1 cellular context compared by ENCODE assay signal in the genomic region with DNA sequence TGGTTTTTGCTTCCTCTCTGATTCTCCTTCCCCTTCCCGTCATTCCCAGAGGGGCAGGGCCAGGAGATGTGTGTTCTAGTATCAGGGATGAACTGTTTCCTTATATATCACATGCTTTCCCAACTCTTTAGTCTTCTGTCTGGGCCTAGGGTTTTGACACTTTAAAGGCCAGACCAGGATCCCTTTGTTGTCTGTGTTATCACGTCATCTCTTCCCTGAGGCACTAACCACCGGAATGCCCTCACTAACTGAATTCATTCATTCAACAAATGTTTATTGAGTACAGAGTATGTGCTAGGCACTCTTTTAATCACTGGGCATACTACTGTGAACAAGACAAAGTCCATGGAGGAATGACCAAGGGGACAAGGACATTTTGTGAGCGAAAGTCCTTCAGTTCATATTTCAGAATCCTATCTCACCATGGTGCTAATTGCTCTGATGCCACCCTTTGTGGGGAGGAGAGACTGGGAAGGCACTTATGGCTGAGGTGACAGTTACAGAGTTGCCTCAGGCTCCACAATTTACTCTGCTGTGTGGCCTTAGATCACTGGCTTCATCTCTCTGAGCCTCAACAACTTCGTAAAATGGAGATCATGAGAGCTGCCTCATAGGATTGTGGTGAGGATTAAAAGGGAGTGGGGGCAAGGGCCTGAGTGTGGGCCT.
TF ChIP-seq lines count a peak whose summit lies in the region.

No MANE protein-coding gene starts in this region.

TF ChIP-seq in HepG2, 621 proteins besides CTCF, POLR2A, EP300 and RAD21 (continued from another document):
- TF ChIP-seq, protein P1, sequence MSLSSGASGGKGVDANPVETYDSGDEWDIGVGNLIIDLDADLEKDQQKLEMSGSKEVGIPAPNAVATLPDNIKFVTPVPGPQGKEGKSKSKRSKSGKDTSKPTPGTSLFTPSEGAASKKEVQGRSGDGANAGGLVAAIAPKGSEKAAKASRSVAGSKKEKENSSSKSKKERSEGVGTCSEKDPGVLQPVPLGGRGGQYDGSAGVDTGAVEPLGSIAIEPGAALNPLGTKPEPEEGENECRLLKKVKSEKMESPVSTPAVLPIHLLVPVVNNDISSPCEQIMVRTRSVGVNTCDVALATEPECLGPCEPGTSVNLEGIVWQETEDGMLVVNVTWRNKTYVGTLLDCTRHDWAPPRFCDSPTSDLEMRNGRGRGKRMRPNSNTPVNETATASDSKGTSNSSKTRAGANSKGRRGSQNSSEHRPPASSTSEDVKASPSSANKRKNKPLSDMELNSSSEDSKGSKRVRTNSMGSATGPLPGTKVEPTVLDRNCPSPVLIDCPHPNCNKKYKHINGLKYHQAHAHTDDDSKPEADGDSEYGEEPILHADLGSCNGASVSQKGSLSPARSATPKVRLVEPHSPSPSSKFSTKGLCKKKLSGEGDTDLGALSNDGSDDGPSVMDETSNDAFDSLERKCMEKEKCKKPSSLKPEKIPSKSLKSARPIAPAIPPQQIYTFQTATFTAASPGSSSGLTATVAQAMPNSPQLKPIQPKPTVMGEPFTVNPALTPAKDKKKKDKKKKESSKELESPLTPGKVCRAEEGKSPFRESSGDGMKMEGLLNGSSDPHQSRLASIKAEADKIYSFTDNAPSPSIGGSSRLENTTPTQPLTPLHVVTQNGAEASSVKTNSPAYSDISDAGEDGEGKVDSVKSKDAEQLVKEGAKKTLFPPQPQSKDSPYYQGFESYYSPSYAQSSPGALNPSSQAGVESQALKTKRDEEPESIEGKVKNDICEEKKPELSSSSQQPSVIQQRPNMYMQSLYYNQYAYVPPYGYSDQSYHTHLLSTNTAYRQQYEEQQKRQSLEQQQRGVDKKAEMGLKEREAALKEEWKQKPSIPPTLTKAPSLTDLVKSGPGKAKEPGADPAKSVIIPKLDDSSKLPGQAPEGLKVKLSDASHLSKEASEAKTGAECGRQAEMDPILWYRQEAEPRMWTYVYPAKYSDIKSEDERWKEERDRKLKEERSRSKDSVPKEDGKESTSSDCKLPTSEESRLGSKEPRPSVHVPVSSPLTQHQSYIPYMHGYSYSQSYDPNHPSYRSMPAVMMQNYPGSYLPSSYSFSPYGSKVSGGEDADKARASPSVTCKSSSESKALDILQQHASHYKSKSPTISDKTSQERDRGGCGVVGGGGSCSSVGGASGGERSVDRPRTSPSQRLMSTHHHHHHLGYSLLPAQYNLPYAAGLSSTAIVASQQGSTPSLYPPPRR (CRISPR knock-in tag; IDR thresholded peaks at IDR 0.05; ENCODE audit: borderline replicate concordance), result peak; percentile 26; the same call in 1 of the 2 replicates
- no peak for TF ChIP-seq CC2D1A (CRISPR knock-in tag; IDR thresholded peaks at IDR 0.05)
- TF ChIP-seq, protein P2, sequence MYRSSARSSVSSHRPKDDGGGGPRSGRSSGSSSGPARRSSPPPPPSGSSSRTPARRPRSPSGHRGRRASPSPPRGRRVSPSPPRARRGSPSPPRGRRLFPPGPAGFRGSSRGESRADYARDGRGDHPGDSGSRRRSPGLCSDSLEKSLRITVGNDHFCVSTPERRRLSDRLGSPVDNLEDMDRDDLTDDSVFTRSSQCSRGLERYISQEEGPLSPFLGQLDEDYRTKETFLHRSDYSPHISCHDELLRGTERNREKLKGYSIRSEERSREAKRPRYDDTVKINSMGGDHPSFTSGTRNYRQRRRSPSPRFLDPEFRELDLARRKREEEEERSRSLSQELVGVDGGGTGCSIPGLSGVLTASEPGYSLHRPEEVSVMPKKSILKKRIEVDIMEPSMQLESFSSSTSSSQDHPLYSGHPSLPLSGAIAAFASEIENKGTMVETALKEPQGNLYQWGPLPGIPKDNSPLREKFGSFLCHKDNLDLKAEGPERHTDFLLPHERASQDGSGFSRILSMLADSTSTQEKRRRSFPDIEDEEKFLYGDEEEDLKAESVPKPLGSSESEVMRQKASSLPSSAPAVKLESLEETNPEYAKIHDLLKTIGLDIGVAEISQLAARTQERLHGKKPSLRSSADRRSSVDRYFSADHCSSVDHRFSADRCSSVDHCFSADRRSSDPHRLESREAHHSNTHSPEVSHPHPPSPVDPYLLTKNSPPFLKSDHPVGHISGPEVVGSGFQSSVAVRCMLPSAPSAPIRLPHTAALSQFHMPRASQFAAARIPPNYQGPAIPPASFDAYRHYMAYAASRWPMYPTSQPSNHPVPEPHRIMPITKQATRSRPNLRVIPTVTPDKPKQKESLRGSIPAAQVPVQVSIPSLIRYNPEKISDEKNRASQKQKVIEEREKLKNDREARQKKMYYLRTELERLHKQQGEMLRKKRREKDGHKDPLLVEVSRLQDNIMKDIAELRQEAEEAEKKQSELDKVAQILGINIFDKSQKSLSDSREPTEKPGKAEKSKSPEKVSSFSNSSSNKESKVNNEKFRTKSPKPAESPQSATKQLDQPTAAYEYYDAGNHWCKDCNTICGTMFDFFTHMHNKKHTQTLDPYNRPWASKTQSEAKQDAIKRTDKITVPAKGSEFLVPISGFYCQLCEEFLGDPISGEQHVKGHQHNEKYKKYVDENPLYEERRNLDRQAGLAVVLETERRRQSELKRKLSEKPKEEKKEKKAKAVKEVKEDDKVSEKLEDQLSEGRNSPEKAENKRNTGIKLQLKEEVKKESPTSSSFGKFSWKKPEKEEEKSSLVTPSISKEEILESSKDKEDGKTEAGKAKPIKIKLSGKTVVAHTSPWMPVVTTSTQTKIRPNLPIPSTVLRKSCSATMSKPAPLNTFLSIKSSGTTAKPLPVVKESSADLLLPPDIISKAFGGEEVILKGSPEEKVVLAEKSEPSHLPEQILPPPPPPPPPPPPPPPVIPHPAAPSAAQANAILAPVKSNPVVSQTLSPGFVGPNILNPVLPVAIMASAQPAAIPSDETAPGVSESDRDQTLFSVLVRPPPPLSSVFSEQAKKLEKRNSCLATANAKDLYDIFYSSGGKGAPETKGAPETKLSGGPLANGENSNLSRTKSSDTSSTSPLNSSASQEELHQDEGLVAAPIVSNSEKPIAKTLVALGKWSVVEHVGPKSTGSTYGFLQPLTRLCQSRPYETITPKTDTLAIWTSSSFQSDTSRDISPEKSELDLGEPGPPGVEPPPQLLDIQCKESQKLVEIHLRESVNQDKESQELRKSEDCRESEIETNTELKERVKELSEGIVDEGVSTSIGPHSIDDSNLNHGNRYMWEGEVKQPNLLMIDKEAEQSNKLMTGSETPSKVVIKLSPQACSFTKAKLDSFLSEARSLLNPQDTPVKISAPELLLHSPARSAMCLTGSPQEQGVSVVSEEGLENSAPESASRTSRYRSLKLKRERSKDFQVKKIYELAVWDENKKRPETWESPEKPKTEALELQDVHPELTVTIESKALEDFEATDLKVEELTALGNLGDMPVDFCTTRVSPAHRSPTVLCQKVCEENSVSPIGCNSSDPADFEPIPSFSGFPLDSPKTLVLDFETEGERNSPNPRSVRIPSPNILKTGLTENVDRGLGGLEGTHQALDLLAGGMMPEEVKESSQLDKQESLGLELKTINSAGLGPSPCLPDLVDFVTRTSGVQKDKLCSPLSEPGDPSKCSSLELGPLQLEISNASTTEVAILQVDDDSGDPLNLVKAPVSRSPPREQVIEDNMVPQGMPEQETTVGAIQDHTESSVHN (CRISPR knock-in tag; IDR thresholded peaks at IDR 0.05), result no peak
- TF ChIP-seq SIN3A (IDR thresholded peaks at IDR 0.05; ENCODE audit: borderline replicate concordance, low read depth, low read length), result 0 out of 2 replicates have a peak, but pooled peaks have one; percentile 39
- 0 out of 2 replicates have a peak, but pooled peaks have one; percentile 43 for TF ChIP-seq CREM (IDR thresholded peaks at IDR 0.05)
- TF ChIP-seq CREM (CRISPR knock-in tag; IDR thresholded peaks at IDR 0.05), result no peak
- TF ChIP-seq TBX3 (IDR thresholded peaks at IDR 0.05; ENCODE audit: borderline replicate concordance), result peak; percentile 34; the same call in 1 of the 2 replicates
- TF ChIP-seq ZNF777 (CRISPR knock-in tag; IDR thresholded peaks at IDR 0.05), result no peak
- TF ChIP-seq ZNF350 (CRISPR knock-in tag; IDR thresholded peaks at IDR 0.05; ENCODE audit: borderline replicate concordance, low read depth), result no peak
- 0 out of 2 replicates have a peak, but pooled peaks have one; percentile 21 for TF ChIP-seq MED1 (CRISPR knock-in tag; IDR thresholded peaks at IDR 0.05)
- TF ChIP-seq HMG20A (CRISPR knock-in tag; IDR thresholded peaks at IDR 0.05; ENCODE audit: borderline replicate concordance), result peak; percentile 59
